Comparison of ENCODE assay signal across 33 cellular contexts in the genomic region with DNA sequence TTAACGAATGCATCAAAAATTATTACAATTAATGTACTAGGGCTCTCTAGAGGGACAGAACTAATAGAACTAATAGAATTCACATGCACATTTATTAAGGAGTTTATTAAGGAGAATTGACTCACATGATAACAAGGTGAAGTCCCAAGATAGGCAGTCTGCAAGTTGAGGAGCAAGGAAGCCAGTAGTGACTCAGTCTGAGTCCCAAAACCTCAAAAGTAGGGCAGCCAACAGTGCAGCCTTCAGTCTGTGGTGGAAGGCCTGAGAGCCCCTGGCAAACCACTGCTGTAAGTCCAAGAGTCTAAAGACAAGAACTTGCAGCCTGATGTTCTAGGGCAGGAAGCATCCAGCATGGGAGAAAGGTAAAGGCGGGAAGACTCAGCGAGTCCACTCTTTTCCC.
DNase-seq lines count a peak whose midpoint lies in the region; ATAC-seq, FAIRE-seq and TF ChIP-seq lines count a peak whose summit lies in the region.
"Had no signal": no experiment of that assay in that cellular context is flagged by ENCODE, and none has a peak within 500 bp of the region (broad histone marks: within the 10 kb centered on the region; RNA-seq: fewer than 3 reads in every experiment).

No MANE protein-coding gene starts in this region.

- H2AFZ ChIP-seq in H9 (ENCODE audit: low read length) = no peak overlapping the region
- H2AFZ ChIP-seq: parathyroid adenoma had no signal

- H3K56ac ChIP-seq in H9 (ENCODE audit: insufficient read length, low read depth, low read length) = no peak overlapping the region

- H4K91ac ChIP-seq in H9 (ENCODE audit: insufficient read length, low read depth, low read length) = no peak overlapping the region

- H3K4me1 Mint-ChIP-seq in natural killer cell treated with Interleukin-12 subunit alpha and Interleukin-12 subunit beta and Interleukin-15 and Interleukin-18, amount 100 ng/mL, for 72 hours (ENCODE audit: low read depth in 2 of 2) = no peaks in the 10 kb centered on the region
- H3K4me1 Mint-ChIP-seq in H9 = peaks cover 3 to 5% of the 10 kb centered on the region in 2 experiments
- H3K4me1 Mint-ChIP-seq: activated B cell treated with CpG ODN at 0.5 μM for 24 hours; activated naive CD8-positive, alpha-beta T cell treated with anti-CD3 and anti-CD28 coated beads, Interleukin-2, amount 50 U/mL, for 24 hours; immature natural killer cell had no signal

- H2BK15ac ChIP-seq in H9 (ENCODE audit: low read depth, low read length) = no peak overlapping the region

- no peak overlapping the region for H3K4me3 ChIP-seq in fibroblast of mammary gland (ENCODE audit: control insufficient read depth, low read depth, low read length)
- H3K4me3 ChIP-seq: body of pancreas, esophagus squamous epithelium, left lung, suprapubic skin, upper lobe of left lung had no signal

- H3K36me3 Mint-ChIP-seq in natural killer cell treated with Interleukin-12 subunit alpha and Interleukin-12 subunit beta and Interleukin-15 and Interleukin-18, amount 100 ng/mL, for 72 hours = no peaks in the 10 kb centered on the region
- H3K36me3 Mint-ChIP-seq in H9 (ENCODE audit: insufficient read depth in 1 of 3, low read depth in 3 of 3) = no peaks in the 10 kb centered on the region
- H3K36me3 Mint-ChIP-seq: immature natural killer cell had no signal

- no peaks in the 10 kb centered on the region for H3K27me3 ChIP-seq in H9 (ENCODE audit: insufficient read depth, low read length)
- H3K27me3 ChIP-seq: body of pancreas, esophagus squamous epithelium, left lung, suprapubic skin, upper lobe of left lung had no signal

- no peaks in the 10 kb centered on the region for H3K79me2 ChIP-seq in H9 (ENCODE audit: insufficient read depth, low read length)
- H3K79me2 ChIP-seq: parathyroid adenoma had no signal

- no peak for ATAC-seq in natural killer cell treated with Interleukin-12 subunit alpha and Interleukin-12 subunit beta and Interleukin-15 and Interleukin-18, amount 100 ng/mL, for 72 hours
- ATAC-seq: activated naive CD8-positive, alpha-beta T cell treated with anti-CD3 and anti-CD28 coated beads, Interleukin-2, amount 50 U/mL, for 24 hours; body of pancreas; left lung had no signal

- H2AK5ac ChIP-seq in H9 (ENCODE audit: insufficient read length, low read length) = no peak overlapping the region

- H3K27me3 Mint-ChIP-seq in natural killer cell treated with Interleukin-12 subunit alpha and Interleukin-12 subunit beta and Interleukin-15 and Interleukin-18, amount 100 ng/mL, for 72 hours = no peaks in the 10 kb centered on the region
- no peaks in the 10 kb centered on the region; the same call in none of the 2 replicates for H3K27me3 Mint-ChIP-seq in H9 (ENCODE audit: low read depth)
- H3K27me3 Mint-ChIP-seq: activated B cell treated with CpG ODN at 0.5 μM for 24 hours; activated naive CD8-positive, alpha-beta T cell treated with anti-CD3 and anti-CD28 coated beads, Interleukin-2, amount 50 U/mL, for 24 hours had no signal

- H3K23me2 ChIP-seq in H9 (ENCODE audit: insufficient read length, low read depth, low read length, poor library complexity, severe bottlenecking) = no peaks in the 10 kb centered on the region

- H3K4ac ChIP-seq in H9 (ENCODE audit: low read depth, low read length) = no peak overlapping the region

- no peak overlapping the region for H3K27ac ChIP-seq in H9 (ENCODE audit: insufficient read length, low read depth, low read length)
- H3K27ac ChIP-seq: body of pancreas, esophagus squamous epithelium, HL-60, left lung, parathyroid adenoma, RWPE1, suprapubic skin, upper lobe of left lung had no signal

- FAIRE-seq in RCC 7860 (lab: Jason Lieb, UNC) = peak; percentile 91
- FAIRE-seq: small intestine had no signal

- no peak overlapping the region for H3K9ac ChIP-seq in H9 (ENCODE audit: extremely low read depth, insufficient read length, low read length)
- H3K9ac ChIP-seq: parathyroid adenoma had no signal

- peaks cover 2% of the 10 kb centered on the region; the same call in 1 of the 2 replicates for H3K4me1 ChIP-seq in H9 (ENCODE audit: insufficient read depth, low read length)
- H3K4me1 ChIP-seq: body of pancreas, esophagus squamous epithelium, left lung, parathyroid adenoma, suprapubic skin, upper lobe of left lung had no signal

- H4K20me1 ChIP-seq in H9 (ENCODE audit: control insufficient read depth, insufficient read depth, insufficient read length) = no peaks in the 10 kb centered on the region

- no peak overlapping the region for H2BK120ac ChIP-seq in H9 (ENCODE audit: low read depth, low read length, poor library complexity, severe bottlenecking)

- no peak overlapping the region for H3K18ac ChIP-seq in H9 (ENCODE audit: insufficient read length, low read depth, low read length)

- DNase-seq in HCEC 1CT (peak; percentile 45), RCC 7860 (ENCODE audit: low spot score) (peak; percentile 59), fibroblast of mammary gland (ENCODE audit: low read depth) (peak; percentile 72), stromal cell of bone marrow (ENCODE audit: low read depth) (peak; percentile 26), H9 (no peak)
- DNase-seq in activated effector memory CD4-positive, alpha-beta T cell treated with Interleukin-2 at 50 U/mL for 16 hours = no peak
- DNase-seq in natural killer cell treated with Interleukin-12 subunit alpha and Interleukin-12 subunit beta and Interleukin-15 and Interleukin-18, amount 100 ng/mL, for 72 hours (ENCODE audit: low spot score) = no peak
- DNase-seq: activated B cell treated with CpG ODN at 0.5 μM for 24 hours; activated naive CD4-positive, alpha-beta T cell; activated naive CD8-positive, alpha-beta T cell treated with anti-CD3 and anti-CD28 coated beads, Interleukin-2, amount 50 U/mL, for 24 hours; activated T-cell treated with anti-CD3 and anti-CD28 coated beads, Interleukin-2, amount 50 U/mL, for 48 hours; body of pancreas; C1 segment of cervical spinal cord; cerebellar nuclear complex; COR-L47; dermis blood vessel endothelial cell; esophagus squamous epithelium; GF-D8; immature natural killer cell; left lung; mesendoderm; MV-4-11; NCI-H1436 treated with DMSO at 0.1 percent for 48 hours; NCI-H446; NCI-H82; retina; small intestine; stimulated activated naive CD4-positive, alpha-beta T cell; upper lobe of left lung had no signal

- no peak overlapping the region for H3T11ph ChIP-seq in H9 (ENCODE audit: low read length)

- no peaks in the 10 kb centered on the region for H3K9me3 ChIP-seq in H9 (ENCODE audit: control insufficient read depth, low read depth, low read length)
- H3K9me3 ChIP-seq: body of pancreas, esophagus squamous epithelium, left lung, suprapubic skin, upper lobe of left lung had no signal

- H3K14ac ChIP-seq in H9 (ENCODE audit: insufficient read depth, low read length) = no peak overlapping the region

- H3K4me2 ChIP-seq in H9 (ENCODE audit: insufficient read depth, insufficient read length, low read length) = no peak overlapping the region

- peaks cover 10% of the 10 kb centered on the region for H3K9me3 Mint-ChIP-seq in natural killer cell treated with Interleukin-12 subunit alpha and Interleukin-12 subunit beta and Interleukin-15 and Interleukin-18, amount 100 ng/mL, for 72 hours
- no peaks in the 10 kb centered on the region for H3K9me3 Mint-ChIP-seq in H9

- H3K23ac ChIP-seq in H9 (ENCODE audit: insufficient read length, low read depth, low read length) = no peak overlapping the region

- no peak overlapping the region for H2BK5ac ChIP-seq in H9 (ENCODE audit: insufficient read length, low read length)

- H3K79me1 ChIP-seq in H9 (ENCODE audit: insufficient read depth, low read depth, low read length, poor library complexity, severe bottlenecking) = no peaks in the 10 kb centered on the region

- no peak overlapping the region for H4K5ac ChIP-seq in H9 (ENCODE audit: insufficient read length, low read depth, low read length)

- no peak overlapping the region for H2BK12ac ChIP-seq in H9 (ENCODE audit: insufficient read length, low read depth, low read length)

- no peak overlapping the region for H3K4me3 Mint-ChIP-seq in natural killer cell treated with Interleukin-12 subunit alpha and Interleukin-12 subunit beta and Interleukin-15 and Interleukin-18, amount 100 ng/mL, for 72 hours
- H3K4me3 Mint-ChIP-seq in H9 = no peak overlapping the region
- H3K4me3 Mint-ChIP-seq: activated B cell treated with CpG ODN at 0.5 μM for 24 hours; activated naive CD8-positive, alpha-beta T cell treated with anti-CD3 and anti-CD28 coated beads, Interleukin-2, amount 50 U/mL, for 24 hours; immature natural killer cell had no signal

- no peak for TF ChIP-seq CTCF in fibroblast of mammary gland (conservative IDR thresholded peaks at IDR 0.05; ENCODE audit: control insufficient read depth, insufficient read depth, low read depth, low read length)
- TF ChIP-seq CTCF in H9 (conservative IDR thresholded peaks at IDR 0.05) = no peak

- no peak overlapping the region for H4K8ac ChIP-seq in H9 (replicated peaks; ENCODE audit: insufficient read length, low read depth, low read length)

- WGBS in H9 (ENCODE audit: extremely low coverage, insufficient read length, low lambda C conversion rate) = no CpG with 5 or more reads among the region's 3 CpGs

- H2BK20ac ChIP-seq in H9 (ENCODE audit: low read depth, low read length, poor library complexity, severe bottlenecking) = no peak overlapping the region

- H3K27ac Mint-ChIP-seq in natural killer cell treated with Interleukin-12 subunit alpha and Interleukin-12 subunit beta and Interleukin-15 and Interleukin-18, amount 100 ng/mL, for 72 hours = no peak overlapping the region
- no peak overlapping the region for H3K27ac Mint-ChIP-seq in H9
- H3K27ac Mint-ChIP-seq: activated B cell treated with CpG ODN at 0.5 μM for 24 hours; activated naive CD8-positive, alpha-beta T cell treated with anti-CD3 and anti-CD28 coated beads, Interleukin-2, amount 50 U/mL, for 24 hours; immature natural killer cell had no signal

Comparison
In these comparisons a context has a peak if more than half of its experiments do, and no peak if none do; other contexts are left out.
1. DNase-seq: peak in HCEC 1CT (single experiment), RCC 7860 (single experiment), fibroblast of mammary gland (single experiment) and stromal cell of bone marrow (single experiment); none in activated effector memory CD4-positive, alpha-beta T cell treated with Interleukin-2 at 50 U/mL for 16 hours (single experiment), natural killer cell treated with Interleukin-12 subunit alpha and Interleukin-12 subunit beta and Interleukin-15 and Interleukin-18, amount 100 ng/mL, for 72 hours (single experiment) and H9 (single experiment).